In genomic region chr6:28943557-28944411, GRCh38 we compare ENCODE assay signal across 8 cellular contexts. TPM values are rescaled to one million over a fixed set of nuclear protein-coding genes. Genes with fewer than 3 reads are reported as not detected.
A peak's percentile ranks its signal among the peaks of the same experiment; 100 is the strongest.
DNase-seq lines count a peak whose midpoint lies in the region; ATAC-seq, FAIRE-seq and TF ChIP-seq lines count a peak whose summit lies in the region.

No MANE protein-coding gene starts in this region.

- H3K4me3 Mint-ChIP-seq in CD4-positive, alpha-beta T cell, result peak overlapping the region; percentile 92

- peaks cover 28% of the 10 kb centered on the region for H3K36me3 Mint-ChIP-seq in CD4-positive, alpha-beta T cell (ENCODE audit: low read depth)

- intact Hi-C loops in CD4-positive, alpha-beta T cell (cut with DNase I, micrococcal nuclease), result loop anchor here (1.0 to 5.0 kb wide), 3 partner anchors 38 to 1041 kb away; no protein-coding TSS in a partner anchor

- POLR2A ChIA-PET in CD4-positive, alpha-beta T cell (lab: Charles Lee), result interaction anchor here (1.5 kb wide), 1 partner anchor 20 kb away, joined by 3 read pairs; the partner anchor contains the start of gene TRIM27

- peaks cover 50% of the 10 kb centered on the region for H3K4me1 Mint-ChIP-seq in CD4-positive, alpha-beta T cell (ENCODE audit: low read depth)

- no peak for TF ChIP-seq EP300 in gastroesophageal sphincter (IDR thresholded peaks at IDR 0.05)

- no peak for TF ChIP-seq POLR2A in gastroesophageal sphincter (IDR thresholded peaks at IDR 0.05)

- no peak for TF ChIP-seq CTCF in CD4-positive, alpha-beta T cell (IDR thresholded peaks at IDR 0.05)
- TF ChIP-seq CTCF in gastroesophageal sphincter (IDR thresholded peaks at IDR 0.05), result no peak

- peak overlapping the region; percentile 92 for H3K27ac Mint-ChIP-seq in CD4-positive, alpha-beta T cell

- H3K4me3 ChIP-seq in HUES48 (ENCODE audit: low read depth, low read length) (peak overlapping the region; percentile 91), gastroesophageal sphincter (peak overlapping the region; percentile 54 to 86), neuron (ENCODE audit: low read length) (peak overlapping the region; percentile 78)

- DNase-seq in CD4-positive, alpha-beta T cell, result peak; percentile 33 to 61 (median 49)
- DNase-seq in RCC 7860 (ENCODE audit: low spot score), result peak; percentile 70
- peak; percentile 75 for DNase-seq in activated naive CD4-positive, alpha-beta T cell treated with Interleukin-2 at 50 U/mL for 16 hours

- CTCF ChIA-PET in CD4-positive, alpha-beta T cell (lab: Charles Lee), result interaction anchor here (1.7 kb wide), 1 partner anchor 107 kb away, joined by 4 read pairs; no protein-coding TSS in a partner anchor

- peak overlapping the region; percentile 40 for H3K27ac ChIP-seq in CD4-positive, alpha-beta T cell (ENCODE audit: low read depth, low read length)
- H3K27ac ChIP-seq in HUES48 (ENCODE audit: low read depth, low read length) (no peak overlapping the region), gastroesophageal sphincter (peak overlapping the region; percentile 71 to 80 (median 76)), temporal lobe (ENCODE audit: low read depth, low read length) (peak overlapping the region; percentile 76)

- 2 to 7% methylated on average over 17 to 26 of the region's 33 CpGs for WGBS in gastroesophageal sphincter (ENCODE audit: low coverage in 1 of 2), 2 donors

- peaks cover 14% of the 10 kb centered on the region; the same call in 1 of the 2 replicates for H3K4me1 ChIP-seq in HUES48 (ENCODE audit: control insufficient read depth, insufficient read depth, low read length)
- peaks cover 0 to 40% (median 3%) of the 10 kb centered on the region in 3 donors for H3K4me1 ChIP-seq in gastroesophageal sphincter
- H3K4me1 ChIP-seq in neuron (ENCODE audit: insufficient read depth, low read length), result no peaks in the 10 kb centered on the region

- peak; percentile 16 for ATAC-seq in CD4-positive, alpha-beta T cell (ENCODE audit: poor library complexity)
- ATAC-seq in gastroesophageal sphincter, result peak; percentile 23
- no peak for ATAC-seq in GM21529 (IDR thresholded peaks at IDR 0.05; ENCODE audit: unreplicated experiment)

- H3K36me3 ChIP-seq in HUES48 (ENCODE audit: control insufficient read depth, insufficient read depth, low read length), result no peaks in the 10 kb centered on the region
- no peaks in the 10 kb centered on the region for H3K36me3 ChIP-seq in gastroesophageal sphincter
- H3K36me3 ChIP-seq in neuron (ENCODE audit: insufficient read depth, low read length), result no peaks in the 10 kb centered on the region

- peaks cover 6% of the 10 kb centered on the region for H3K9me3 Mint-ChIP-seq in CD4-positive, alpha-beta T cell

- H3K27me3 ChIP-seq in CD4-positive, alpha-beta T cell (ENCODE audit: control insufficient read depth, insufficient read depth, low read length), result no peaks in the 10 kb centered on the region
- H3K27me3 ChIP-seq in HUES48 (ENCODE audit: control insufficient read depth, insufficient read depth, low read length), result no peaks in the 10 kb centered on the region
- H3K27me3 ChIP-seq in gastroesophageal sphincter, result no peaks in the 10 kb centered on the region
- H3K27me3 ChIP-seq in neuron (ENCODE audit: insufficient read depth, low read length), result no peaks in the 10 kb centered on the region

- H3K9me3 ChIP-seq in CD4-positive, alpha-beta T cell (ENCODE audit: control insufficient read depth, low read length), result no peaks in the 10 kb centered on the region
- H3K9me3 ChIP-seq in HUES48 (ENCODE audit: control insufficient read depth, insufficient read depth, low read length) (no peaks in the 10 kb centered on the region), gastroesophageal sphincter (no peaks in the 10 kb centered on the region), neuron (ENCODE audit: low read length) (no peaks in the 10 kb centered on the region)

- peak overlapping the region; percentile 29 for H2AFZ ChIP-seq in neuron (ENCODE audit: low read depth, low read length)

- H3K9ac ChIP-seq in HUES48 (ENCODE audit: low read depth, low read length), result peak overlapping the region; percentile 57

- no peak for FAIRE-seq in RCC 7860 (lab: Jason Lieb, UNC)

- peaks cover 21% of the 10 kb centered on the region for H3K27me3 Mint-ChIP-seq in CD4-positive, alpha-beta T cell

RNA-seq across cellular contexts. Expression of gene TRIM27, which starts 20.0 kb away (rescaled TPM):
- 10 to 100 TPM; 11.5 to 13.2 TPM for total RNA-seq in CD4-positive, alpha-beta T cell
- total RNA-seq in gastroesophageal sphincter (10 to 100 TPM; 36.0 to 55.1 (median 37.4) TPM), temporal lobe (53.4 TPM)
